In genomic region chr2:20051518-20052228, GRCh38 we compare ENCODE assay signal across 1 cellular context.
TF ChIP-seq lines count a peak whose summit lies in the region.

Gene LAPTM4A (minus strand): TSS chr2:20051628. CDS start chr2:20051520, 108 bp downstream.

TF ChIP-seq in HepG2, 621 proteins besides CTCF, POLR2A, EP300 and RAD21 (continued from another document and continues in another):
- TF ChIP-seq ZBED4 (CRISPR knock-in tag; IDR thresholded peaks at IDR 0.05; ENCODE audit: borderline replicate concordance) (no peak), DR1 (CRISPR knock-in tag; IDR thresholded peaks at IDR 0.05) (peak; percentile 72), EEA1 (CRISPR knock-in tag; IDR thresholded peaks at IDR 0.05; ENCODE audit: borderline replicate concordance) (peak; percentile 78), PATZ1 (CRISPR knock-in tag; IDR thresholded peaks at IDR 0.05) (peak; percentile 77), ZNF800 (CRISPR knock-in tag; IDR thresholded peaks at IDR 0.05) (no peak), CREB3 (CRISPR knock-in tag; IDR thresholded peaks at IDR 0.05) (no peak), ZNF343 (CRISPR knock-in tag; IDR thresholded peaks at IDR 0.05) (peak; percentile 94), ZNF790 (CRISPR knock-in tag; IDR thresholded peaks at IDR 0.05; ENCODE audit: borderline replicate concordance) (peak; percentile 75; the same call in 1 of the 2 replicates), STAT5B (CRISPR knock-in tag; IDR thresholded peaks at IDR 0.05) (no peak; the same call in 1 of the 2 replicates), ZSCAN5A (CRISPR knock-in tag; IDR thresholded peaks at IDR 0.05; ENCODE audit: borderline replicate concordance) (no peak), NCOA5 (CRISPR knock-in tag; IDR thresholded peaks at IDR 0.05) (no peak), MEF2D (CRISPR knock-in tag; IDR thresholded peaks at IDR 0.05) (peak; percentile 88), CEBPG (CRISPR knock-in tag; IDR thresholded peaks at IDR 0.05) (peak; percentile 76), ZNF274 (CRISPR knock-in tag; IDR thresholded peaks at IDR 0.05) (peak; percentile 93), ISL2 (CRISPR knock-in tag; IDR thresholded peaks at IDR 0.05) (no peak; the same call in 1 of the 2 replicates), ZBTB40 (IDR thresholded peaks at IDR 0.05) (no peak), ZBTB40 (CRISPR knock-in tag; IDR thresholded peaks at IDR 0.05) (peak; percentile 91; the same call in 1 of the 2 replicates), FOXP1 (IDR thresholded peaks at IDR 0.05) (no peak), FOXP1 (CRISPR knock-in tag; IDR thresholded peaks at IDR 0.05) (peak; percentile 23; the same call in 1 of the 2 replicates), KMT2B (CRISPR knock-in tag; IDR thresholded peaks at IDR 0.05) (peak; percentile 91), SPEN (CRISPR knock-in tag; IDR thresholded peaks at IDR 0.05; ENCODE audit: low read depth) (peak; percentile 98), CSRNP1 (CRISPR knock-in tag; IDR thresholded peaks at IDR 0.05) (peak; percentile 74), ZUFSP (CRISPR knock-in tag; IDR thresholded peaks at IDR 0.05; ENCODE audit: borderline replicate concordance) (no peak), TOE1 (CRISPR knock-in tag; IDR thresholded peaks at IDR 0.05) (no peak; the same call in 1 of the 2 replicates), SOX13 (IDR thresholded peaks at IDR 0.05) (peak; percentile 50; the same call in 1 of the 2 replicates), SOX13 (CRISPR knock-in tag; conservative IDR thresholded peaks at IDR 0.05 in 1 of 2, IDR thresholded peaks at IDR 0.05 in 1 of 2) (peak in 1 of 2 experiments; percentile 62; a peak in 2 of 4 replicates), NFKBIZ (CRISPR knock-in tag; IDR thresholded peaks at IDR 0.05) (peak; percentile 82; the same call in 1 of the 2 replicates), MAZ (IDR thresholded peaks at IDR 0.05; ENCODE audit: borderline replicate concordance, low read depth, low read length) (peak; percentile 89), MAZ (CRISPR knock-in tag; IDR thresholded peaks at IDR 0.05; ENCODE audit: low read depth) (peak; percentile 93), GATAD1 (CRISPR knock-in tag; IDR thresholded peaks at IDR 0.05) (peak; percentile 88), ZFP62 (CRISPR knock-in tag; IDR thresholded peaks at IDR 0.05) (no peak)
